Comparison of ENCODE assay signal across 1 cellular context in the genomic region with DNA sequence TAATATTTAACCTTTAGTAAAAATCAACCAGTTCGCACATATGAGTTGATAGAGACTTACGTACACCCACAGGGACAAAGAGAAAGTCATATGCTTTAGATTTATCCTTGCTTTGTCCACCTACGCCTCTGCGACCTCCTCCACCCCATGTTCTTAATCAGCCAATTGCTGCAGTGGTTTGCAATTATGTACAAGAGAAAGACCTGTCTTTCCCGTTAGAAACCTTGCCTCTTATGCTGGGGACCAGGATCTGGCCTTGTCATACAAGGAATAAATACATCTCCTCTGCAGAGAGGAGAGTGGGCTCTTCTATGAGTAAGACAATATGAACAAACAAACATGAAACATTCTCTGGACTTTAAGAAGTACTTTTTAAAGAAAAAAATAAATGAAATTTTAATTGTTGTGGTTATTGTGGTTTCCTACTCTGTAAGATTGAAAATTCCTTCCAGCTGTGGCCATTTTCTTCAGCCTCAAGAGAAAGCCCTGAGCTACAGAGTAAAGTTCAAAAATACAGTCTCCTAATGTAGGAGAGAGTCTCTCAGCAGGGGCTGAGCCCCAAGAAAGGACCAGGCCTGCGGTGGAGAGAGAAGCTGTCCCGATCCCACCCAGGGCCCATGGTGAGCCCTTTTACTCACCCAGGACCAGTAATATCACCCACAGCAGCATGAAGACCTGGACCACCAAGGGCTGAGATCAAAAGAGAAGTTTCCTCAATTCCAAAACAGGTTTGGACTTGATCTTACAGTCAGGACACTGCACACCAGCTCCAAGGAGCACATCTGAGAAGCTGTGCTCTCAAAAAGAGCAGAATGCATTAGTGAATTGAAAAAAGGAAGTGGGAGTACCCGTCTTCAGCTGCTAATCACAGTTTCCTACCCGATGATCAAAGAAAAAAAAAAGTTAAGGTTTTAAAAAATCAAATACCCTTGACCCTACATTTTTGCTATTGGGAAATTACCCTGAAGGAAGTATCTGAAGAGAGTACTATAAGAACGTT.
TF ChIP-seq lines count a peak whose summit lies in the region.

FCRL5 (minus strand) TSS at position 822 of the 1,000 bp plus-strand sequence; CDS start at position 669, 153 bp downstream.

TF ChIP-seq in GM12878, 131 proteins besides CTCF, POLR2A, EP300 and RAD21 (continued from another document):
- TF ChIP-seq, protein P1, sequence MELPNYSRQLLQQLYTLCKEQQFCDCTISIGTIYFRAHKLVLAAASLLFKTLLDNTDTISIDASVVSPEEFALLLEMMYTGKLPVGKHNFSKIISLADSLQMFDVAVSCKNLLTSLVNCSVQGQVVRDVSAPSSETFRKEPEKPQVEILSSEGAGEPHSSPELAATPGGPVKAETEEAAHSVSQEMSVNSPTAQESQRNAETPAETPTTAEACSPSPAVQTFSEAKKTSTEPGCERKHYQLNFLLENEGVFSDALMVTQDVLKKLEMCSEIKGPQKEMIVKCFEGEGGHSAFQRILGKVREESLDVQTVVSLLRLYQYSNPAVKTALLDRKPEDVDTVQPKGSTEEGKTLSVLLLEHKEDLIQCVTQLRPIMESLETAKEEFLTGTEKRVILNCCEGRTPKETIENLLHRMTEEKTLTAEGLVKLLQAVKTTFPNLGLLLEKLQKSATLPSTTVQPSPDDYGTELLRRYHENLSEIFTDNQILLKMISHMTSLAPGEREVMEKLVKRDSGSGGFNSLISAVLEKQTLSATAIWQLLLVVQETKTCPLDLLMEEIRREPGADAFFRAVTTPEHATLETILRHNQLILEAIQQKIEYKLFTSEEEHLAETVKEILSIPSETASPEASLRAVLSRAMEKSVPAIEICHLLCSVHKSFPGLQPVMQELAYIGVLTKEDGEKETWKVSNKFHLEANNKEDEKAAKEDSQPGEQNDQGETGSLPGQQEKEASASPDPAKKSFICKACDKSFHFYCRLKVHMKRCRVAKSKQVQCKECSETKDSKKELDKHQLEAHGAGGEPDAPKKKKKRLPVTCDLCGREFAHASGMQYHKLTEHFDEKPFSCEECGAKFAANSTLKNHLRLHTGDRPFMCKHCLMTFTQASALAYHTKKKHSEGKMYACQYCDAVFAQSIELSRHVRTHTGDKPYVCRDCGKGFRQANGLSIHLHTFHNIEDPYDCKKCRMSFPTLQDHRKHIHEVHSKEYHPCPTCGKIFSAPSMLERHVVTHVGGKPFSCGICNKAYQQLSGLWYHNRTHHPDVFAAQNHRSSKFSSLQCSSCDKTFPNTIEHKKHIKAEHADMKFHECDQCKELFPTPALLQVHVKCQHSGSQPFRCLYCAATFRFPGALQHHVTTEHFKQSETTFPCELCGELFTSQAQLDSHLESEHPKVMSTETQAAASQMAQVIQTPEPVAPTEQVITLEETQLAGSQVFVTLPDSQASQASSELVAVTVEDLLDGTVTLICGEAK (IDR thresholded peaks at IDR 0.05; ENCODE audit: borderline replicate concordance): peak; percentile 4; the same call in 1 of the 2 replicates
- TF ChIP-seq SRF (IDR thresholded peaks at IDR 0.05; ENCODE audit: low read depth in 2 of 2, low read length in 2 of 2) (no peak), MLLT1 (IDR thresholded peaks at IDR 0.05) (peak; percentile 70; the same call in 1 of the 2 replicates), PAX5 (IDR thresholded peaks at IDR 0.05; ENCODE audit: borderline replicate concordance, low read depth, low read length) (no peak), ZNF217 (IDR thresholded peaks at IDR 0.05) (peak; percentile 39; the same call in 1 of the 2 replicates), POU2F2 (IDR thresholded peaks at IDR 0.05; ENCODE audit: borderline replicate concordance, low read depth, low read length) (no peak), EGR1 (IDR thresholded peaks at IDR 0.05; ENCODE audit: borderline replicate concordance in 1 of 2, low read depth in 2 of 2, low read length in 2 of 2) (peak in 1 of 2 experiments; percentile 25; a peak in 1 of 3 replicates), ETV6 (conservative IDR thresholded peaks at IDR 0.05 in 1 of 2, IDR thresholded peaks at IDR 0.05 in 1 of 2; ENCODE audit: borderline replicate concordance in 1 of 2, low read depth in 1 of 2) (no peak; a peak in 1 of 4 replicates), ATF7 (IDR thresholded peaks at IDR 0.05; ENCODE audit: low read depth) (peak; percentile 42; the same call in 1 of the 2 replicates), SKIL (IDR thresholded peaks at IDR 0.05; ENCODE audit: low read depth, poor library complexity, severe bottlenecking) (peak; percentile 16), BCL11A (IDR thresholded peaks at IDR 0.05; ENCODE audit: low read depth, low read length) (no peak), ZNF24 (IDR thresholded peaks at IDR 0.05) (peak; percentile 95), ESRRA (IDR thresholded peaks at IDR 0.05; ENCODE audit: low read length) (no peak), KAT2A (conservative IDR thresholded peaks at IDR 0.05; ENCODE audit: control insufficient read depth, low read depth, low read length) (no peak), KDM1A (IDR thresholded peaks at IDR 0.05; ENCODE audit: borderline replicate concordance) (no peak), POLR2AphosphoS5 (IDR thresholded peaks at IDR 0.05; ENCODE audit: low read length) (no peak; the same call in 1 of the 2 replicates), BHLHE40 (IDR thresholded peaks at IDR 0.05; ENCODE audit: borderline replicate concordance in 1 of 2, low read depth in 2 of 2, low read length in 1 of 2) (no peak), MEF2B (IDR thresholded peaks at IDR 0.05; ENCODE audit: partially characterized antibody, poor library complexity, severe bottlenecking) (no peak), ASH2L (IDR thresholded peaks at IDR 0.05; ENCODE audit: borderline replicate concordance, low read depth) (no peak), SMAD1 (IDR thresholded peaks at IDR 0.05; ENCODE audit: low read depth, partially characterized antibody) (no peak), FOXM1 (IDR thresholded peaks at IDR 0.05; ENCODE audit: low read depth, low read length) (no peak), TCF7 (IDR thresholded peaks at IDR 0.05; ENCODE audit: borderline replicate concordance) (peak; percentile 64; the same call in 1 of the 2 replicates), STAT3 (IDR thresholded peaks at IDR 0.05; ENCODE audit: low read depth, low read length) (no peak), ZNF274 (IDR thresholded peaks at IDR 0.05; ENCODE audit: insufficient read depth, insufficient read length) (no peak), HDGF (IDR thresholded peaks at IDR 0.05) (no peak), RFX5 (IDR thresholded peaks at IDR 0.05; ENCODE audit: low read depth, low read length) (no peak), GABPA (IDR thresholded peaks at IDR 0.05; ENCODE audit: low read depth) (0 out of 2 replicates have a peak, but pooled peaks have one; percentile 0), MEF2A (IDR thresholded peaks at IDR 0.05; ENCODE audit: insufficient read depth, low read depth, low read length) (no peak)
- TF ChIP-seq, protein P2, sequence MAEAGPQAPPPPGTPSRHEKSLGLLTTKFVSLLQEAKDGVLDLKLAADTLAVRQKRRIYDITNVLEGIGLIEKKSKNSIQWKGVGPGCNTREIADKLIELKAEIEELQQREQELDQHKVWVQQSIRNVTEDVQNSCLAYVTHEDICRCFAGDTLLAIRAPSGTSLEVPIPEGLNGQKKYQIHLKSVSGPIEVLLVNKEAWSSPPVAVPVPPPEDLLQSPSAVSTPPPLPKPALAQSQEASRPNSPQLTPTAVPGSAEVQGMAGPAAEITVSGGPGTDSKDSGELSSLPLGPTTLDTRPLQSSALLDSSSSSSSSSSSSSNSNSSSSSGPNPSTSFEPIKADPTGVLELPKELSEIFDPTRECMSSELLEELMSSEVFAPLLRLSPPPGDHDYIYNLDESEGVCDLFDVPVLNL (IDR thresholded peaks at IDR 0.05; ENCODE audit: low read depth, low read length): no peak
- TF ChIP-seq, protein P3, sequence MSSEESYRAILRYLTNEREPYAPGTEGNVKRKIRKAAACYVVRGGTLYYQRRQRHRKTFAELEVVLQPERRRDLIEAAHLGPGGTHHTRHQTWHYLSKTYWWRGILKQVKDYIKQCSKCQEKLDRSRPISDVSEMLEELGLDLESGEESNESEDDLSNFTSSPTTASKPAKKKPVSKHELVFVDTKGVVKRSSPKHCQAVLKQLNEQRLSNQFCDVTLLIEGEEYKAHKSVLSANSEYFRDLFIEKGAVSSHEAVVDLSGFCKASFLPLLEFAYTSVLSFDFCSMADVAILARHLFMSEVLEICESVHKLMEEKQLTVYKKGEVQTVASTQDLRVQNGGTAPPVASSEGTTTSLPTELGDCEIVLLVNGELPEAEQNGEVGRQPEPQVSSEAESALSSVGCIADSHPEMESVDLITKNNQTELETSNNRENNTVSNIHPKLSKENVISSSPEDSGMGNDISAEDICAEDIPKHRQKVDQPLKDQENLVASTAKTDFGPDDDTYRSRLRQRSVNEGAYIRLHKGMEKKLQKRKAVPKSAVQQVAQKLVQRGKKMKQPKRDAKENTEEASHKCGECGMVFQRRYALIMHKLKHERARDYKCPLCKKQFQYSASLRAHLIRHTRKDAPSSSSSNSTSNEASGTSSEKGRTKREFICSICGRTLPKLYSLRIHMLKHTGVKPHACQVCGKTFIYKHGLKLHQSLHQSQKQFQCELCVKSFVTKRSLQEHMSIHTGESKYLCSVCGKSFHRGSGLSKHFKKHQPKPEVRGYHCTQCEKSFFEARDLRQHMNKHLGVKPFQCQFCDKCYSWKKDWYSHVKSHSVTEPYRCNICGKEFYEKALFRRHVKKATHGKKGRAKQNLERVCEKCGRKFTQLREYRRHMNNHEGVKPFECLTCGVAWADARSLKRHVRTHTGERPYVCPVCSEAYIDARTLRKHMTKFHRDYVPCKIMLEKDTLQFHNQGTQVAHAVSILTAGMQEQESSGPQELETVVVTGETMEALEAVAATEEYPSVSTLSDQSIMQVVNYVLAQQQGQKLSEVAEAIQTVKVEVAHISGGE (CRISPR knock-in tag; IDR thresholded peaks at IDR 0.05): no peak
